Comparison of ENCODE assay signal across 11 cellular contexts in genomic region chr18:80105369-80106167, GRCh38. TPM values are rescaled to one million over a fixed set of nuclear protein-coding genes. Genes with fewer than 3 reads are reported as not detected.
DNase-seq lines count a peak whose midpoint lies in the region; ATAC-seq, FAIRE-seq and TF ChIP-seq lines count a peak whose summit lies in the region.
"Had no signal": no experiment of that assay in that cellular context is flagged by ENCODE, and none has a peak within 500 bp of the region (broad histone marks: within the 10 kb centered on the region; RNA-seq: fewer than 3 reads in every experiment).

No MANE protein-coding gene starts in this region.

- no peaks in the 10 kb centered on the region for H3K9me2 ChIP-seq in OCI-LY1 (ENCODE audit: low read depth, low read length)

- in situ Hi-C loops in mammary epithelial cell (cut with MboI; ENCODE audit: low sequenced_read_pairs in 2 of 2) = no loop called here

- H3K4me1 Mint-ChIP-seq in MCF 10A (ENCODE audit: insufficient read depth, unreplicated experiment) (peaks cover 5% of the 10 kb centered on the region), endothelial cell (ENCODE audit: unreplicated experiment) (peaks cover 13% of the 10 kb centered on the region)
- peaks cover 40% of the 10 kb centered on the region for H3K4me1 Mint-ChIP-seq in stimulated activated memory B cell treated with anti-CD40 and anti-IgM and Interleukin-4, amounts not matched to agents 10 μg/mL and 1 μg/mL and 100 μg/mL, for 72 hours

- H4K20me1 ChIP-seq in mammary epithelial cell (ENCODE audit: insufficient read depth, low read length) (no peaks in the 10 kb centered on the region), OCI-LY1 (ENCODE audit: insufficient read depth, low read length) (no peaks in the 10 kb centered on the region)

- WGBS in mammary epithelial cell (ENCODE audit: low coverage, missing lambda C conversion rate) = 86% methylated on average over 13 of the region's 13 CpGs
- WGBS in small intestine, 3 donors = 74 to 80% (median 75%) methylated on average over 13 of the region's 13 CpGs

- TF ChIP-seq CTCF in MCF 10A (IDR thresholded peaks at IDR 0.05; ENCODE audit: unreplicated experiment) (no peak), mammary epithelial cell (conservative IDR thresholded peaks at IDR 0.05 in 1 of 2, IDR thresholded peaks at IDR 0.05 in 1 of 2; ENCODE audit: extremely low read depth in 1 of 2, insufficient read depth in 1 of 2, low read depth in 1 of 2, low read length in 2 of 2) (no peak), OCI-LY1 (IDR thresholded peaks at IDR 0.05; ENCODE audit: low read length) (no peak), GM10266 (IDR thresholded peaks at IDR 0.05; ENCODE audit: control insufficient read depth, insufficient read depth, low read depth, missing control alignments) (no peak), endothelial cell (IDR thresholded peaks at IDR 0.05; ENCODE audit: unreplicated experiment) (no peak)

- H3K9me3 Mint-ChIP-seq in MCF 10A (ENCODE audit: unreplicated experiment) (no peaks in the 10 kb centered on the region), endothelial cell (ENCODE audit: unreplicated experiment) (no peaks in the 10 kb centered on the region)
- peaks cover 13% of the 10 kb centered on the region for H3K9me3 Mint-ChIP-seq in stimulated activated memory B cell treated with anti-CD40 and anti-IgM and Interleukin-4, amounts not matched to agents 10 μg/mL and 1 μg/mL and 100 μg/mL, for 72 hours

- H3K27me3 ChIP-seq in mammary epithelial cell (ENCODE audit: insufficient read depth, low read length) (no peaks in the 10 kb centered on the region), OCI-LY1 (ENCODE audit: insufficient read depth, low read length) (no peaks in the 10 kb centered on the region; the same call in 1 of the 2 replicates), small intestine (ENCODE audit: control insufficient read depth in 2 of 2, insufficient read depth in 2 of 2, low read length in 2 of 2) (no peaks in the 10 kb centered on the region)
- H3K27me3 ChIP-seq: body of pancreas had no signal

- no peaks in the 10 kb centered on the region for H3K27me3 Mint-ChIP-seq in MCF 10A (ENCODE audit: insufficient read depth, unreplicated experiment)
- no peaks in the 10 kb centered on the region for H3K27me3 Mint-ChIP-seq in stimulated activated memory B cell treated with anti-CD40 and anti-IgM and Interleukin-4, amounts not matched to agents 10 μg/mL and 1 μg/mL and 100 μg/mL, for 72 hours
- H3K27me3 Mint-ChIP-seq in endothelial cell (ENCODE audit: unreplicated experiment) = peaks cover 14% of the 10 kb centered on the region

- ATAC-seq in HG02642 (IDR thresholded peaks at IDR 0.05; ENCODE audit: poor library complexity, unreplicated experiment) = peak; percentile 43
- peak; percentile 71 for ATAC-seq in stimulated activated memory B cell treated with anti-CD40 and anti-IgM and Interleukin-4, amounts not matched to agents 10 μg/mL and 1 μg/mL and 100 μg/mL, for 72 hours
- ATAC-seq: body of pancreas had no signal

- H3K27ac ChIP-seq in mammary epithelial cell (ENCODE audit: insufficient read depth, low read depth, low read length) (no peak overlapping the region), OCI-LY1 (ENCODE audit: low read depth, low read length, poor library complexity, severe bottlenecking) (no peak overlapping the region), small intestine (ENCODE audit: low read depth in 1 of 2, low read length in 1 of 2) (no peak overlapping the region)

- peaks cover 11% of the 10 kb centered on the region for H3K79me2 ChIP-seq in mammary epithelial cell (ENCODE audit: insufficient read depth, low read length)
- H3K79me2 ChIP-seq in OCI-LY1 (ENCODE audit: insufficient read depth, low read length) = peaks cover 7% of the 10 kb centered on the region

- H2AFZ ChIP-seq in mammary epithelial cell (ENCODE audit: low read depth, low read length) (no peak overlapping the region), OCI-LY1 (ENCODE audit: low read length) (no peak overlapping the region)

- BruUV-seq in MCF 10A (replicated peaks; lab: Mats Ljungman, UMichigan) (no TSS peak), mammary epithelial cell (replicated peaks; lab: Mats Ljungman, UMichigan) (no TSS peak)

- H3K36me3 ChIP-seq in mammary epithelial cell (ENCODE audit: insufficient read depth, low read length) = no peaks in the 10 kb centered on the region
- no peaks in the 10 kb centered on the region; the same call in 1 of the 2 replicates for H3K36me3 ChIP-seq in OCI-LY1 (ENCODE audit: insufficient read depth, low read length)
- no peaks in the 10 kb centered on the region for H3K36me3 ChIP-seq in small intestine (ENCODE audit: control insufficient read depth in 2 of 2, insufficient read depth in 2 of 2, low read length in 2 of 2)

- FAIRE-seq in small intestine (lab: Jason Lieb, UNC) = no peak

- POLR2A ChIA-PET in MCF 10A (lab: Yijun Ruan, JAX) = no interaction called here

- no peak overlapping the region for H3K4me3 Mint-ChIP-seq in MCF 10A (ENCODE audit: unreplicated experiment)
- no peak overlapping the region for H3K4me3 Mint-ChIP-seq in stimulated activated memory B cell treated with anti-CD40 and anti-IgM and Interleukin-4, amounts not matched to agents 10 μg/mL and 1 μg/mL and 100 μg/mL, for 72 hours
- no peak overlapping the region for H3K4me3 Mint-ChIP-seq in endothelial cell (ENCODE audit: unreplicated experiment)

- H3K4me1 ChIP-seq in mammary epithelial cell (ENCODE audit: insufficient read depth, low read length) (peaks cover 6% of the 10 kb centered on the region), OCI-LY1 (ENCODE audit: insufficient read depth, low read length, severe bottlenecking) (peaks cover 20% of the 10 kb centered on the region), small intestine (ENCODE audit: control insufficient read depth in 2 of 2, insufficient read depth in 1 of 2, low read depth in 1 of 2, low read length in 1 of 2) (peaks cover 0 to 4% of the 10 kb centered on the region in 2 donors)

- H3K36me3 Mint-ChIP-seq in MCF 10A (ENCODE audit: insufficient read depth, unreplicated experiment) (no peaks in the 10 kb centered on the region), endothelial cell (ENCODE audit: low read depth, unreplicated experiment) (no peaks in the 10 kb centered on the region)
- peaks cover 8% of the 10 kb centered on the region for H3K36me3 Mint-ChIP-seq in stimulated activated memory B cell treated with anti-CD40 and anti-IgM and Interleukin-4, amounts not matched to agents 10 μg/mL and 1 μg/mL and 100 μg/mL, for 72 hours

- dilution Hi-C loops in mammary epithelial cell (cut with HindIII; ENCODE audit: low sequenced_read_pairs) = loop anchor here (5.0 kb wide), 2 partner anchors 38 to 42 kb away; no protein-coding TSS in a partner anchor

- H3K9ac ChIP-seq in mammary epithelial cell (ENCODE audit: insufficient read depth, low read length) (no peak overlapping the region), OCI-LY1 (ENCODE audit: low read length) (peak overlapping the region; percentile 0; the same call in 1 of the 2 replicates)

- intact Hi-C loops in MCF 10A (cut with micrococcal nuclease) (no loop called here), mammary epithelial cell (cut with micrococcal nuclease) (loop anchor here (5.0 kb wide), 1 partner anchor 428 kb away; the partner anchor contains the start of gene CTDP1)

- no peaks in the 10 kb centered on the region for H3K9me3 ChIP-seq in mammary epithelial cell (replicated peaks; ENCODE audit: insufficient read depth, low read length)
- H3K9me3 ChIP-seq in OCI-LY1 (ENCODE audit: low read length) = no peaks in the 10 kb centered on the region
- no peaks in the 10 kb centered on the region for H3K9me3 ChIP-seq in small intestine (ENCODE audit: control insufficient read depth, low read depth)
- H3K9me3 ChIP-seq: body of pancreas had no signal

- H3F3A ChIP-seq in OCI-LY1 (ENCODE audit: insufficient read depth, low read length) = no peaks in the 10 kb centered on the region

- H3K4me2 ChIP-seq in mammary epithelial cell (ENCODE audit: insufficient read depth, low read depth, low read length) (no peak overlapping the region), OCI-LY1 (ENCODE audit: low read length) (peak overlapping the region; percentile 29; the same call in 1 of the 2 replicates)

- H3K27ac Mint-ChIP-seq in MCF 10A (ENCODE audit: low read depth, unreplicated experiment) = peak overlapping the region; percentile 0
- peak overlapping the region; percentile 5 for H3K27ac Mint-ChIP-seq in stimulated activated memory B cell treated with anti-CD40 and anti-IgM and Interleukin-4, amounts not matched to agents 10 μg/mL and 1 μg/mL and 100 μg/mL, for 72 hours
- no peak overlapping the region for H3K27ac Mint-ChIP-seq in endothelial cell (ENCODE audit: unreplicated experiment)

- DNase-seq in MCF 10A (ENCODE audit: unreplicated experiment) = no peak
- DNase-seq in mammary epithelial cell = no peak
- no peak for DNase-seq in GM10266 (ENCODE audit: extremely low spot score)
- no peak for DNase-seq in small intestine
- no peak for DNase-seq in endothelial cell (ENCODE audit: low spot score)
- DNase-seq: GOT3, head of caudate nucleus had no signal

- CTCF ChIA-PET in MCF 10A (lab: Yijun Ruan, JAX) = interaction anchor here (0.6 to 1.0 kb wide), 3 partner anchors 49 to 1922 kb away, joined by 3 to 6 read pairs (median 4); partner anchors contain the start of gene RBFA
- CTCF ChIA-PET in mammary epithelial cell (lab: Charles Lee; ENCODE audit: low non-redundant PET) = no interaction called here

- no peak overlapping the region for H3K4me3 ChIP-seq in mammary epithelial cell (replicated peaks in 1 of 3; ENCODE audit: insufficient read depth in 1 of 3, low read depth in 2 of 3, low read length in 3 of 3)
- H3K4me3 ChIP-seq in OCI-LY1 (ENCODE audit: low read depth, low read length, poor library complexity, severe bottlenecking) = no peak overlapping the region
- no peak overlapping the region for H3K4me3 ChIP-seq in small intestine (ENCODE audit: low read depth in 1 of 2, low read length in 2 of 2)
- H3K4me3 ChIP-seq: body of pancreas had no signal

RNA-seq across cellular contexts. Expression of gene ADNP2, which starts 3.5 kb away (rescaled TPM):
- total RNA-seq in MCF 10A (2022) (19.6 and 21.1 TPM in 2 replicates), mammary epithelial cell (10 to 100 TPM; 21.5 to 27.2 TPM), endothelial cell (ENCODE audit: unreplicated experiment) (23.7 TPM)
- polyA plus RNA-seq in mammary epithelial cell (9.1 TPM), small intestine (1 to 10 TPM; 6.5 to 8.5 (median 7.2) TPM)
- polyA minus RNA-seq in mammary epithelial cell = 22.7 TPM
